23 cellular contexts compared by ENCODE assay signal in the genomic region with DNA sequence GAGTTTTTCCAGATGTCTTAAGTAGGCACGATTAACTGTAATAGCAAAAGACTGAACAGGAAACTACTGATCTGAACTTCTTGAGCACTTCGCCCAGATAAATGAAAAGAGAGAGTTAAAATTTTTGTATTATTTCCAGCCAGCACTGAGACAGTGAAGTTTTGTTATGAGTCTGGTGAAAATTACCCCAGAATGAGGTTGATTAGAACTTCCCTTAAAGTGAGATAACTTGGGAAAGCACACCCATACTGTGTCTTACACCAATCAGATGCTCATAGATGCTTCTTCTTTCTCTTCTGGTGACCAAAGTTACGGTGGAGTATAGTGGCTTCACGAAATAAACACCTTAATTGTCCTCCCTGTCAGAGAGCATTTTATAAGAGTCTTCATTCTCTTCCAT.
"Had no signal": no experiment of that assay in that cellular context is flagged by ENCODE, and none has a peak within 500 bp of the region (broad histone marks: within the 10 kb centered on the region; RNA-seq: fewer than 3 reads in every experiment).

No MANE protein-coding gene starts in this region.

- H3K9me3 ChIP-seq: heart left ventricle, testis, transverse colon had no signal

- H2AFZ ChIP-seq: neural progenitor cell had no signal

- H3K27ac ChIP-seq: brain microvascular endothelial cell, neural progenitor cell, testis had no signal

- H3K4me1 ChIP-seq: neural progenitor cell, testis had no signal

- H3K36me3 ChIP-seq: brain microvascular endothelial cell, heart left ventricle, neural progenitor cell, transverse colon had no signal

- H3K9ac ChIP-seq: neural progenitor cell had no signal

- DNase-seq: activated CD4-positive, alpha-beta memory T cell treated with anti-CD3 and anti-CD28 coated beads for 36 hours; activated CD4-positive, alpha-beta T cell treated with anti-CD3 and anti-CD28 coated beads, Interleukin-2, amount 10 ng/mL, durations not matched to agents 24 days and 14 days; activated CD4-positive, CD25-positive, alpha-beta regulatory T cell treated with anti-CD3 and anti-CD28 coated beads, Interleukin-2, amount 50 U/mL, for 72 hours; activated CD8-positive, alpha-beta memory T cell treated with anti-CD3 and anti-CD28 coated beads, Interleukin-2, amount 50 U/mL, for 4 hours; activated gamma-delta T cell; activated naive CD4-positive, alpha-beta T cell treated with anti-CD3 and anti-CD28 coated beads, Interleukin-2, amount 10 ng/mL, durations not matched to agents 7 days and 5 days; activated naive CD8-positive, alpha-beta T cell treated with anti-CD3 and anti-CD28 coated beads, Interleukin-2, amount 10 ng/mL, durations not matched to agents 7 days and 5 days; activated T-cell treated with anti-CD3 and anti-CD28 coated beads, Interleukin-2, amount 50 U/mL, for 1 hour; brain microvascular endothelial cell; cortex of kidney; foreskin fibroblast; heart left ventricle; midbrain; naive thymus-derived CD8-positive, alpha-beta T cell; right cardiac atrium; stimulated activated CD4-positive, alpha-beta T cell treated with anti-CD3 and anti-CD28 coated beads, Interleukin-2, amount 100 ng/mL, for 48 hours; stimulated activated naive CD4-positive, alpha-beta T cell treated with Interleukin-2 at 50 U/mL for 16 hours; T1000; testis; transverse colon had no signal

- H3K4me2 ChIP-seq: neural progenitor cell had no signal

- ATAC-seq: heart left ventricle; naive thymus-derived CD8-positive, alpha-beta T cell; right cardiac atrium had no signal

- H3K27me3 ChIP-seq: brain microvascular endothelial cell, heart left ventricle, neural progenitor cell, testis, transverse colon had no signal

- FAIRE-seq: astrocyte, endothelial cell of umbilical vein had no signal

- H3K4me3 ChIP-seq: heart left ventricle, neural progenitor cell, testis, transverse colon had no signal
